8 cellular contexts compared by ENCODE assay signal in genomic region chr12:630656-631632, GRCh38. TPM values are rescaled to one million over a fixed set of nuclear protein-coding genes. Genes with fewer than 3 reads are reported as not detected.
A peak's percentile ranks its signal among the peaks of the same experiment; 100 is the strongest.
DNase-seq lines count a peak whose midpoint lies in the region; ATAC-seq, FAIRE-seq and TF ChIP-seq lines count a peak whose summit lies in the region.

No MANE protein-coding gene starts in this region.

- no peak for TF ChIP-seq CTCF in D721Med (IDR thresholded peaks at IDR 0.05; ENCODE audit: insufficient read depth, missing control alignments)

- no peaks in the 10 kb centered on the region for H3K9me3 Mint-ChIP-seq in activated CD8-positive, alpha-beta memory T cell treated with anti-CD3 and anti-CD28 coated beads, Interleukin-2, amount 10 ng/mL, durations not matched to agents 7 days and 5 days (ENCODE audit: low read depth)

- no peaks in the 10 kb centered on the region for H3K36me3 Mint-ChIP-seq in activated CD8-positive, alpha-beta memory T cell treated with anti-CD3 and anti-CD28 coated beads, Interleukin-2, amount 10 ng/mL, durations not matched to agents 7 days and 5 days

- H3K27me3 Mint-ChIP-seq in activated CD8-positive, alpha-beta memory T cell treated with anti-CD3 and anti-CD28 coated beads, Interleukin-2, amount 10 ng/mL, durations not matched to agents 7 days and 5 days = no peaks in the 10 kb centered on the region

- H3K27ac Mint-ChIP-seq in activated CD8-positive, alpha-beta memory T cell treated with anti-CD3 and anti-CD28 coated beads, Interleukin-2, amount 10 ng/mL, durations not matched to agents 7 days and 5 days = no peak overlapping the region

- CTCF ChIA-PET in activated CD8-positive, alpha-beta memory T cell treated with anti-CD3 and anti-CD28 coated beads, Interleukin-2, amount 10 ng/mL, durations not matched to agents 7 days and 5 days (lab: Charles Lee) = interaction anchor here (0.5 to 1.4 kb wide), 3 partner anchors 17 to 91 kb away, joined by 3 read pairs; no protein-coding TSS in a partner anchor

- no peak overlapping the region for H3K4me3 Mint-ChIP-seq in activated CD8-positive, alpha-beta memory T cell treated with anti-CD3 and anti-CD28 coated beads, Interleukin-2, amount 10 ng/mL, durations not matched to agents 7 days and 5 days

- peaks cover 17% of the 10 kb centered on the region for H3K4me1 Mint-ChIP-seq in activated CD8-positive, alpha-beta memory T cell treated with anti-CD3 and anti-CD28 coated beads, Interleukin-2, amount 10 ng/mL, durations not matched to agents 7 days and 5 days

- intact Hi-C loops in left cardiac atrium (cut with DNase I) = loop anchor here in 1 of 2 donors (5.0 kb wide), 1 partner anchor 59 kb away; no protein-coding TSS in a partner anchor

- ATAC-seq in activated CD8-positive, alpha-beta memory T cell treated with anti-CD3 and anti-CD28 coated beads, Interleukin-2, amount 10 ng/mL, durations not matched to agents 7 days and 5 days = no peak
- ATAC-seq in HG03521 (IDR thresholded peaks at IDR 0.05; ENCODE audit: unreplicated experiment) (peak; percentile 95), left cardiac atrium (peak; percentile 75 to 83), GM19467 (IDR thresholded peaks at IDR 0.05; ENCODE audit: unreplicated experiment) (no peak)

- peak; percentile 85 for DNase-seq in activated CD8-positive, alpha-beta memory T cell treated with anti-CD3 and anti-CD28 coated beads for 24 hours
- no peak for DNase-seq in activated CD8-positive, alpha-beta memory T cell treated with anti-CD3 and anti-CD28 coated beads, Interleukin-2, amount 10 ng/mL, durations not matched to agents 7 days and 5 days
- DNase-seq in activated CD4-positive, alpha-beta T cell treated with anti-CD3 and anti-CD28 coated beads for 4 hours = peak; percentile 44 to 56
- DNase-seq in left cardiac atrium (peak; percentile 72), D721Med (ENCODE audit: insufficient read length, low spot score) (no peak)
- peak; percentile 26 to 64 (median 39) for DNase-seq in stimulated activated CD4-positive, alpha-beta T cell treated with anti-CD3 and anti-CD28 coated beads, Interleukin-1b, Interleukin-23, amount 100 ng/mL, for 24 hours (ENCODE audit: low read depth in 4 of 4, low spot score in 1 of 4)

- FAIRE-seq in D721Med (lab: Jason Lieb, UNC) = no peak

RNA-seq across cellular contexts. Expression of gene NINJ2, which starts 32.3 kb away (rescaled TPM):
- total RNA-seq in activated CD8-positive, alpha-beta memory T cell treated with anti-CD3 and anti-CD28 coated beads, Interleukin-2, amount 10 ng/mL, durations not matched to agents 7 days and 5 days = 1 to 10 TPM; 6.8 to 7.4 TPM
- 1 to 10 TPM; 5.2 to 7.0 TPM for total RNA-seq in left cardiac atrium

Comparison
In these comparisons a context has a peak if more than half of its experiments do, and no peak if none do; other contexts are left out.
1. DNase-seq: peak in activated CD8-positive, alpha-beta memory T cell treated with anti-CD3 and anti-CD28 coated beads for 24 hours (single experiment), activated CD4-positive, alpha-beta T cell treated with anti-CD3 and anti-CD28 coated beads for 4 hours (2 of 2), left cardiac atrium (single experiment) and stimulated activated CD4-positive, alpha-beta T cell treated with anti-CD3 and anti-CD28 coated beads, Interleukin-1b, Interleukin-23, amount 100 ng/mL, for 24 hours (4 of 4); none in activated CD8-positive, alpha-beta memory T cell treated with anti-CD3 and anti-CD28 coated beads, Interleukin-2, amount 10 ng/mL, durations not matched to agents 7 days and 5 days (single experiment) and D721Med (single experiment).
2. ATAC-seq: peak in HG03521 (single experiment) and left cardiac atrium (2 of 2); none in activated CD8-positive, alpha-beta memory T cell treated with anti-CD3 and anti-CD28 coated beads, Interleukin-2, amount 10 ng/mL, durations not matched to agents 7 days and 5 days (single experiment) and GM19467 (single experiment).